17 cellular contexts compared by ENCODE assay signal in the genomic region with DNA sequence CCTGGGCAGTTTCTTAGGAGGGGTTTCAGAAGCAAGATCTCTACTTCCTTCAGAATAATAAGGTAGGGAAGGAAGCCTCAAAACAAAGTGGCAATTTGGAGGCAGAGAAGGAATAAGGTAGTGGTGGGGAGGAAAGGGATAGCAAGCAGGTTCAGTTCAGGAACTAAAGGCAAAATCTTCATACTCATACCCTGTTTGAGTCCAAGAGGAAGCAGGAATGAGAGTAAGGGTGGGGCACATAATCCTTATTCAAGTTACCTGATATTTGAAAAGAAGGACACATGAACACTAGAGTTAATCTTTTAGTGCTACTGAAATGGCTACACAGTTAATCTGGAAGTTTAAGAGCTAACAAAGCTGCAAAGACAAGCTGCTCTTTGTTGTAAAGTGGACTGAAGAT.
"Had no signal": no experiment of that assay in that cellular context is flagged by ENCODE, and none has a peak within 500 bp of the region (broad histone marks: within the 10 kb centered on the region; RNA-seq: fewer than 3 reads in every experiment).

No MANE protein-coding gene starts in this region.

- H3K27ac Mint-ChIP-seq: nephron; stimulated activated naive B cell treated with anti-CD40 and anti-IgM and Interleukin-4, amounts not matched to agents 10 μg/mL and 1 μg/mL and 100 μg/mL, for 72 hours; T-helper 2 cell treated with Interferon-gamma antibody and Interleukin-4, amounts not matched to agents 5 μg/mL and 100 μg/mL, for 36 hours had no signal

- H3K9me3 ChIP-seq: SJSA1, thyroid gland had no signal

- H3K4me1 Mint-ChIP-seq: nephron had no signal

- H3K4me3 Mint-ChIP-seq: nephron; stimulated activated naive B cell treated with anti-CD40 and anti-IgM and Interleukin-4, amounts not matched to agents 10 μg/mL and 1 μg/mL and 100 μg/mL, for 72 hours; T-helper 2 cell treated with Interferon-gamma antibody and Interleukin-4, amounts not matched to agents 5 μg/mL and 100 μg/mL, for 36 hours had no signal

- FAIRE-seq: urothelium cell line had no signal

- H3K27me3 Mint-ChIP-seq: stimulated activated naive B cell treated with anti-CD40 and anti-IgM and Interleukin-4, amounts not matched to agents 10 μg/mL and 1 μg/mL and 100 μg/mL, for 72 hours had no signal

- H3K4me1 ChIP-seq: SJSA1, thyroid gland had no signal

- H3K27me3 ChIP-seq: SJSA1, thyroid gland had no signal

- DNase-seq: activated gamma-delta T cell treated with Interleukin-2 at 50 U/mL for 16 hours; caudate nucleus; effector CD4-positive, alpha-beta T cell; foreskin melanocyte; left cardiac atrium; stimulated activated CD4-positive, alpha-beta T cell treated with anti-CD3 and anti-CD28 coated beads, Interleukin-15, amount 100 ng/mL, for 24 hours; stimulated activated CD4-positive, alpha-beta T cell treated with anti-CD3 and anti-CD28 coated beads, Interleukin-4, amount 100 ng/mL, for 1 hour; stimulated activated naive B cell treated with anti-CD40 and anti-IgM and Interleukin-4, amounts not matched to agents 10 μg/mL and 1 μg/mL and 100 μg/mL, for 72 hours; SW 1271; thyroid gland had no signal

- H3K9me3 Mint-ChIP-seq: nephron; stimulated activated naive B cell treated with anti-CD40 and anti-IgM and Interleukin-4, amounts not matched to agents 10 μg/mL and 1 μg/mL and 100 μg/mL, for 72 hours; T-helper 2 cell treated with Interferon-gamma antibody and Interleukin-4, amounts not matched to agents 5 μg/mL and 100 μg/mL, for 36 hours had no signal

- H3K4me3 ChIP-seq: coronary artery, lung, SJSA1, thyroid gland had no signal

- ATAC-seq: activated CD4-positive, CD25-positive, alpha-beta regulatory T cell treated with anti-CD3 and anti-CD28 coated beads, Interleukin-2, amount 50 U/mL, for 24 hours; left cardiac atrium; stimulated activated naive B cell treated with anti-CD40 and anti-IgM and Interleukin-4, amounts not matched to agents 10 μg/mL and 1 μg/mL and 100 μg/mL, for 72 hours had no signal

- H3K27ac ChIP-seq: coronary artery, SJSA1, thyroid gland had no signal
